ENCODE assay signal across 1 cellular context in the genomic region with DNA sequence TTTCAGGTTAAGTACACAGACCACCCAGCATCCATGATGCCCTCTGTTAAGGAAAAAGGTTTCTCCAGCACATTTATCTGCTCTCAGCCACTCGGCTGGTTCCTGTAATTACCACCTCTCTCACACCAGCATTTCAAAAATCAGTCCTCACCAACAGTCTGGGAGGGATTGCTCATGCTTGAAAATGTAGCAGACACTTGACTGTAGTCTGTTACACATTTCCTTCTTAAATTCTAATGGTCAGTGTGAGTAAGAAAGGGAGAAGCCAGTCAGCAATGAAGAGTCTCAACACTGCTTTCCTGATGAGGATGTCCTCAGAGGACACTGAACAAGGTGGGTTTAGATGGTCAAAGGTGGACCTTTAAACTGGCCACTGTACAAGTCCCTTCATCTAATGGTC.
TF ChIP-seq lines count a peak whose summit lies in the region.

No MANE protein-coding gene starts in this region.

TF ChIP-seq in endothelial cell of umbilical vein, 7 proteins besides CTCF, POLR2A, EP300 and RAD21:
- TF ChIP-seq EZH2 (IDR thresholded peaks at IDR 0.05; ENCODE audit: borderline replicate concordance, low read depth, low read length, severe bottlenecking) (no peak), FOS (IDR thresholded peaks at IDR 0.05; ENCODE audit: borderline replicate concordance, insufficient read depth, low read length) (no peak), JUN (IDR thresholded peaks at IDR 0.05; ENCODE audit: borderline replicate concordance, insufficient read depth, insufficient read length, low read depth) (no peak), POLR2AphosphoS5 (IDR thresholded peaks at IDR 0.05; ENCODE audit: insufficient read depth, low read depth, low read length) (no peak), GATA2 (IDR thresholded peaks at IDR 0.05; ENCODE audit: insufficient read depth, insufficient read length, low read depth, low read length) (no peak)
